ENCODE assay signal across 1 cellular context in genomic region chr13:114142137-114142550, GRCh38.
TF ChIP-seq lines count a peak whose summit lies in the region.

No MANE protein-coding gene starts in this region.

TF ChIP-seq in H1, 55 proteins besides CTCF, POLR2A, EP300 and RAD21:
- TF ChIP-seq SIRT6 (IDR thresholded peaks at IDR 0.05; ENCODE audit: low read length), result no peak
- TF ChIP-seq EZH2 (IDR thresholded peaks at IDR 0.05; ENCODE audit: low read depth, low read length, severe bottlenecking), result no peak
- TF ChIP-seq TEAD4 (IDR thresholded peaks at IDR 0.05; ENCODE audit: low read depth, low read length), result no peak
- no peak for TF ChIP-seq RBBP5 (IDR thresholded peaks at IDR 0.05; ENCODE audit: borderline replicate concordance, low read depth, low read length)
- TF ChIP-seq BACH1 (IDR thresholded peaks at IDR 0.05; ENCODE audit: low read length), result no peak
- TF ChIP-seq CREB1 (IDR thresholded peaks at IDR 0.05), result no peak
- no peak for TF ChIP-seq ASH2L (IDR thresholded peaks at IDR 0.05; ENCODE audit: low read length)
- no peak for TF ChIP-seq CBX8 (IDR thresholded peaks at IDR 0.05; ENCODE audit: borderline replicate concordance, low read depth, low read length)
- TF ChIP-seq KDM4A (IDR thresholded peaks at IDR 0.05; ENCODE audit: low read depth, low read length, severe bottlenecking), result no peak
- TF ChIP-seq GTF2F1 (IDR thresholded peaks at IDR 0.05; ENCODE audit: borderline replicate concordance, low read depth, low read length), result no peak
- no peak for TF ChIP-seq NANOG (IDR thresholded peaks at IDR 0.05; ENCODE audit: insufficient read depth, low read depth, low read length, poor library complexity, severe bottlenecking)
- TF ChIP-seq PHF8 (conservative IDR thresholded peaks at IDR 0.05; ENCODE audit: low read depth, low read length), result no peak
- no peak for TF ChIP-seq RFX5 (IDR thresholded peaks at IDR 0.05; ENCODE audit: borderline replicate concordance, low read depth, low read length)
- TF ChIP-seq HDAC2 (IDR thresholded peaks at IDR 0.05; ENCODE audit: borderline replicate concordance in 1 of 2, low read depth in 2 of 2, low read length in 2 of 2), result no peak
- no peak for TF ChIP-seq MAX (IDR thresholded peaks at IDR 0.05)
- TF ChIP-seq SP1 (IDR thresholded peaks at IDR 0.05; ENCODE audit: low read depth, low read length), result no peak
- TF ChIP-seq TAF7 (optimal IDR thresholded peaks at IDR 0.05; ENCODE audit: borderline replicate concordance, low read depth, low read length), result no peak
TF ChIP-seq in H1: peak in this region for 0.
